Comparison of ENCODE assay signal across 1 cellular context in genomic region chr4:186191266-186192067, GRCh38.
TF ChIP-seq lines count a peak whose summit lies in the region.

CYP4V2 (plus strand) TSS chr4:186191567; CDS start chr4:186191824, 257 bp downstream.

TF ChIP-seq in K562, 482 proteins besides CTCF, POLR2A, EP300 and RAD21 (continued from another document and continues in another):
- no peak for TF ChIP-seq ZNF717 (CRISPR knock-in tag; IDR thresholded peaks at IDR 0.05)
- TF ChIP-seq DPF2 (IDR thresholded peaks at IDR 0.05): no peak
- no peak for TF ChIP-seq SRSF1 (IDR thresholded peaks at IDR 0.05; ENCODE audit: low read depth, low read length)
- no peak for TF ChIP-seq STAT5B (CRISPR knock-in tag; IDR thresholded peaks at IDR 0.05)
- no peak for TF ChIP-seq KHSRP (IDR thresholded peaks at IDR 0.05)
- TF ChIP-seq MYBL2 (IDR thresholded peaks at IDR 0.05; ENCODE audit: low read depth): no peak
- no peak for TF ChIP-seq MYBL2 (CRISPR knock-in tag; IDR thresholded peaks at IDR 0.05; ENCODE audit: borderline replicate concordance)
- TF ChIP-seq FOSL1 (tag; conservative IDR thresholded peaks at IDR 0.05): 0 out of 2 replicates have a peak, but pooled peaks have one; percentile 32
- TF ChIP-seq ELF1 (tag; IDR thresholded peaks at IDR 0.05): peak; percentile 94
- TF ChIP-seq BRCA1 (IDR thresholded peaks at IDR 0.05): no peak
- no peak for TF ChIP-seq BRCA1 (CRISPR knock-in tag; IDR thresholded peaks at IDR 0.05)
- peak; percentile 72 for TF ChIP-seq ZBTB7A (IDR thresholded peaks at IDR 0.05; ENCODE audit: borderline replicate concordance, control insufficient read depth, low read depth, low read length)
- no peak for TF ChIP-seq HSF4 (CRISPR knock-in tag; IDR thresholded peaks at IDR 0.05; ENCODE audit: borderline replicate concordance)
- no peak; the same call in 1 of the 2 replicates for TF ChIP-seq PTBP1 (IDR thresholded peaks at IDR 0.05; ENCODE audit: low read depth, low read length)
- TF ChIP-seq XRCC4 (IDR thresholded peaks at IDR 0.05; ENCODE audit: extremely low read depth, insufficient read depth, insufficient read length): no peak
- TF ChIP-seq RFX7 (CRISPR knock-in tag; IDR thresholded peaks at IDR 0.05): no peak
- no peak for TF ChIP-seq ZNF655 (CRISPR knock-in tag; IDR thresholded peaks at IDR 0.05)
- no peak for TF ChIP-seq ZEB2 (IDR thresholded peaks at IDR 0.05)
- no peak for TF ChIP-seq CLOCK (CRISPR knock-in tag; IDR thresholded peaks at IDR 0.05; ENCODE audit: borderline replicate concordance)
- TF ChIP-seq HEY1 (CRISPR knock-in tag; IDR thresholded peaks at IDR 0.05; ENCODE audit: borderline replicate concordance): no peak
- TF ChIP-seq HES1 (IDR thresholded peaks at IDR 0.05; ENCODE audit: low read depth): no peak
- no peak for TF ChIP-seq WHSC1 (IDR thresholded peaks at IDR 0.05; ENCODE audit: low read length)
- TF ChIP-seq ZNF696 (CRISPR knock-in tag; conservative IDR thresholded peaks at IDR 0.05): no peak
- TF ChIP-seq TCF3 (CRISPR knock-in tag; IDR thresholded peaks at IDR 0.05): 0 out of 2 replicates have a peak, but pooled peaks have one; percentile 3
- TF ChIP-seq NR2C2 (CRISPR knock-in tag; IDR thresholded peaks at IDR 0.05): peak; percentile 90
- TF ChIP-seq NR2C2 (tag; IDR thresholded peaks at IDR 0.05): peak; percentile 98
- no peak for TF ChIP-seq BCL6 (CRISPR knock-in tag; IDR thresholded peaks at IDR 0.05)
- TF ChIP-seq RHOXF2B (CRISPR knock-in tag; conservative IDR thresholded peaks at IDR 0.05): no peak
- peak; percentile 56; the same call in 1 of the 2 replicates for TF ChIP-seq HCFC1 (IDR thresholded peaks at IDR 0.05; ENCODE audit: low read depth, low read length)
- TF ChIP-seq ZSCAN29 (IDR thresholded peaks at IDR 0.05): peak; percentile 93
- TF ChIP-seq RBBP5 (IDR thresholded peaks at IDR 0.05; ENCODE audit: borderline replicate concordance, insufficient read depth, low read length, poor library complexity, severe bottlenecking): peak; percentile 97
- TF ChIP-seq TFE3 (CRISPR knock-in tag; IDR thresholded peaks at IDR 0.05): no peak
- TF ChIP-seq HNRNPLL (IDR thresholded peaks at IDR 0.05; ENCODE audit: low read depth, low read length, poor library complexity, severe bottlenecking): peak; percentile 87
- TF ChIP-seq TAL1 (IDR thresholded peaks at IDR 0.05): no peak
- no peak for TF ChIP-seq ZNF785 (CRISPR knock-in tag; IDR thresholded peaks at IDR 0.05)
- no peak for TF ChIP-seq ZNF212 (CRISPR knock-in tag; IDR thresholded peaks at IDR 0.05)
- no peak for TF ChIP-seq ZNF444 (CRISPR knock-in tag; IDR thresholded peaks at IDR 0.05)
- TF ChIP-seq ETS2 (tag; IDR thresholded peaks at IDR 0.05; ENCODE audit: borderline replicate concordance, poor library complexity, severe bottlenecking): no peak
- no peak for TF ChIP-seq ZBTB8A (IDR thresholded peaks at IDR 0.05; ENCODE audit: partially characterized antibody)
- TF ChIP-seq ESRRA (IDR thresholded peaks at IDR 0.05; ENCODE audit: borderline replicate concordance, low read depth): peak; percentile 98
- no peak for TF ChIP-seq ARHGAP35 (IDR thresholded peaks at IDR 0.05; ENCODE audit: partially characterized antibody)
- TF ChIP-seq ZNF318 (IDR thresholded peaks at IDR 0.05; ENCODE audit: borderline replicate concordance in 1 of 2, low read depth in 1 of 2): no peak
- peak; percentile 71 for TF ChIP-seq POLR2B (IDR thresholded peaks at IDR 0.05; ENCODE audit: low read depth, partially characterized antibody)
- TF ChIP-seq HBP1 (CRISPR knock-in tag; IDR thresholded peaks at IDR 0.05): no peak
- TF ChIP-seq KAT2B (IDR thresholded peaks at IDR 0.05; ENCODE audit: low read depth, low read length): no peak
- TF ChIP-seq E2F5 (CRISPR knock-in tag; IDR thresholded peaks at IDR 0.05): peak; percentile 13; the same call in 1 of the 2 replicates
- TF ChIP-seq NCOA4 (IDR thresholded peaks at IDR 0.05; ENCODE audit: partially characterized antibody): no peak
- no peak for TF ChIP-seq BRD9 (IDR thresholded peaks at IDR 0.05; ENCODE audit: low read depth, partially characterized antibody)
- peak; percentile 34; the same call in 1 of the 2 replicates for TF ChIP-seq ARID1B (IDR thresholded peaks at IDR 0.05)
- TF ChIP-seq CHD4 (IDR thresholded peaks at IDR 0.05; ENCODE audit: insufficient read depth, insufficient replicate concordance, low read depth, low read length, poor library complexity, severe bottlenecking): no peak
- TF ChIP-seq CBX2 (IDR thresholded peaks at IDR 0.05; ENCODE audit: insufficient read depth, low read length, poor library complexity, severe bottlenecking): no peak
- no peak for TF ChIP-seq USF1 (CRISPR knock-in tag; IDR thresholded peaks at IDR 0.05)
- no peak for TF ChIP-seq KAT8 (IDR thresholded peaks at IDR 0.05; ENCODE audit: low read depth)
- TF ChIP-seq TCFL5 (CRISPR knock-in tag; conservative IDR thresholded peaks at IDR 0.05): no peak
